Comparison of ENCODE assay signal across 20 cellular contexts in the genomic region with DNA sequence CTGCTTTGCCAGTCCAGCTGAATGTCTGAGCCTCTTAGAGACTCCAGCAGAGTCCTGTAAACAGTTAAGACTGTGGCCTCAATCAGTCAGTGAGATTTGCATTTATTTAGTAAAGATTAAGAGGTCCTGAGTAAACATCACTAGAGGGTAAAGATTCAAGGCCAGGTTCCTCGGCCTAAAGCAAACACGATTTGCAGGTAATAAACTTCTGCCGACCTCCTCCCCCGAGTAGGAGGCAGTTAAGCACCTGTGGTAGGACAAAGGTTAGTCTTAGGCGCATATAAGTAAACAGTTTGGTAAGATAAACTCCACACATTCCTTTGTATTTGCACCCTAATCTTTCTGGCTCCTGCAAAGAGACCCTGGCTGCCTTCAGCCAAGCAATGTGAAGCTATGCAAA.
DNase-seq lines count a peak whose midpoint lies in the region; ATAC-seq, FAIRE-seq and TF ChIP-seq lines count a peak whose summit lies in the region.
"Had no signal": no experiment of that assay in that cellular context is flagged by ENCODE, and none has a peak within 500 bp of the region (broad histone marks: within the 10 kb centered on the region; RNA-seq: fewer than 3 reads in every experiment).

No MANE protein-coding gene starts in this region.

- POLR2A ChIA-PET in HepG2 (lab: Yijun Ruan, JAX) = no interaction called here
- POLR2A ChIA-PET in activated CD4-positive, alpha-beta T cell treated with anti-CD3 and anti-CD28 coated beads, Interleukin-2, amount 10 ng/mL, durations not matched to agents 7 days and 5 days (lab: Charles Lee) = no interaction called here

- no peak overlapping the region for H2AFZ ChIP-seq in HepG2 (ENCODE audit: low read length)
- no peak overlapping the region for H2AFZ ChIP-seq in astrocyte (ENCODE audit: low read depth, low read length)

- no peak for TF ChIP-seq RAD21 in HepG2 (CRISPR knock-in tag; IDR thresholded peaks at IDR 0.05)

- H3K4me2 ChIP-seq in HepG2 (ENCODE audit: low read depth, low read length) (no peak overlapping the region), astrocyte (ENCODE audit: low read length) (no peak overlapping the region)

- no peak for TF ChIP-seq POLR2A in HepG2 (IDR thresholded peaks at IDR 0.05; ENCODE audit: insufficient read depth in 1 of 2, low read depth in 2 of 2, low read length in 2 of 2)
- no peak for TF ChIP-seq POLR2A in right lobe of liver (IDR thresholded peaks at IDR 0.05)
- TF ChIP-seq POLR2A in erythroblast (IDR thresholded peaks at IDR 0.05; ENCODE audit: low read length) = no peak

- no peaks in the 10 kb centered on the region for H3K79me2 ChIP-seq in HepG2 (ENCODE audit: insufficient read depth, low read length)
- no peaks in the 10 kb centered on the region for H3K79me2 ChIP-seq in astrocyte (ENCODE audit: insufficient read depth, low read length)

- intact Hi-C loops in HepG2 (cut with micrococcal nuclease; ENCODE audit: unreplicated experiment) (no loop called here), right lobe of liver (cut with DNase I) (no loop called here)

- in situ Hi-C loops in HepG2 (cut with HindIII; ENCODE audit: extremely low pct_ligation_motif_present, low pct_unique_long_range_greater_than_20kb) = no loop called here
- in situ Hi-C loops in G401 (cut with HindIII; ENCODE audit: low sequenced_read_pairs) = no loop called here

- ATAC-seq in HepG2 (peak; percentile 67), right lobe of liver (no peak)
- ATAC-seq: Right ventricle myocardium inferior had no signal

- H3K36me3 Mint-ChIP-seq in astrocyte (ENCODE audit: low read depth, unreplicated experiment) = no peaks in the 10 kb centered on the region
- H3K36me3 Mint-ChIP-seq in activated CD4-positive, alpha-beta T cell treated with anti-CD3 and anti-CD28 coated beads, Interleukin-2, amount 10 ng/mL, durations not matched to agents 7 days and 5 days (ENCODE audit: low read depth) = no peaks in the 10 kb centered on the region

- no peaks in the 10 kb centered on the region for H3K27me3 ChIP-seq in HepG2 (ENCODE audit: control insufficient read depth in 1 of 2, insufficient read depth in 2 of 2, low read length in 2 of 2)
- no peaks in the 10 kb centered on the region for H3K27me3 ChIP-seq in right lobe of liver
- H3K27me3 ChIP-seq in astrocyte (ENCODE audit: insufficient read depth, low read length) = no peaks in the 10 kb centered on the region

- H3K27me3 Mint-ChIP-seq in astrocyte (ENCODE audit: low read depth, unreplicated experiment) = no peaks in the 10 kb centered on the region
- no peaks in the 10 kb centered on the region for H3K27me3 Mint-ChIP-seq in activated CD4-positive, alpha-beta T cell treated with anti-CD3 and anti-CD28 coated beads, Interleukin-2, amount 10 ng/mL, durations not matched to agents 7 days and 5 days
- H3K27me3 Mint-ChIP-seq: CD4-positive, alpha-beta T cell had no signal

- CTCF ChIA-PET in HepG2 (lab: Yijun Ruan, JAX; ENCODE audit: low intra/inter-chr PET ratio, low total read pairs) = no interaction called here
- CTCF ChIA-PET in activated CD4-positive, alpha-beta T cell treated with anti-CD3 and anti-CD28 coated beads, Interleukin-2, amount 10 ng/mL, durations not matched to agents 7 days and 5 days (lab: Charles Lee) = no interaction called here

- no TSS peak for BruUV-seq in HepG2 (replicated peaks; lab: Mats Ljungman, UMichigan)

- peaks cover 10% of the 10 kb centered on the region; the same call in 1 of the 2 replicates for H3K4me1 ChIP-seq in HepG2 (ENCODE audit: insufficient read depth, low read length)
- H3K4me1 ChIP-seq in right lobe of liver = no peaks in the 10 kb centered on the region
- no peaks in the 10 kb centered on the region for H3K4me1 ChIP-seq in astrocyte (ENCODE audit: insufficient read depth, low read length)

- no peak overlapping the region for H3K27ac ChIP-seq in HepG2 (ENCODE audit: extremely low read length, insufficient read depth, low read length)
- H3K27ac ChIP-seq in right lobe of liver = no peak overlapping the region
- no peak overlapping the region for H3K27ac ChIP-seq in astrocyte (ENCODE audit: low read depth, low read length)

- peaks cover 2% of the 10 kb centered on the region for H3K9me3 Mint-ChIP-seq in astrocyte (ENCODE audit: unreplicated experiment)
- H3K9me3 Mint-ChIP-seq in activated CD4-positive, alpha-beta T cell treated with anti-CD3 and anti-CD28 coated beads, Interleukin-2, amount 10 ng/mL, durations not matched to agents 7 days and 5 days = peaks cover 5% of the 10 kb centered on the region

- DNase-seq in HepG2 (ENCODE audit: low spot score) = peak; percentile 27
- DNase-seq in right lobe of liver = no peak
- DNase-seq in astrocyte (ENCODE audit: low read depth) = no peak
- peak; percentile 23 for DNase-seq in iPS-NIHi7 (ENCODE audit: extremely low spot score)
- DNase-seq in erythroblast (lab: John Stamatoyannopoulos, UW) = no peak
- DNase-seq in G401 (ENCODE audit: low spot score) = no peak
- DNase-seq in activated CD4-positive, alpha-beta T cell treated with anti-CD3 and anti-CD28 coated beads, Interleukin-2, amount 10 ng/mL, durations not matched to agents 7 days and 5 days = no peak
- DNase-seq in NCI-H128 (lab: John Stamatoyannopoulos, UW; ENCODE audit: unreplicated experiment) = no peak
- DNase-seq: CD4-positive, alpha-beta T cell; GOT3; IMR-90; NCI-H1436 treated with DMSO at 0.1 percent for 48 hours; NCI-H2029; NCI-H2171; NCI-H69; NK-92 treated with Interleukin-12 subunit alpha and Interleukin-12 subunit beta, amount 100 ng/mL, for 24 hours; SW 1271 had no signal

- TF ChIP-seq CTCF in HepG2 (CRISPR knock-in tag; IDR thresholded peaks at IDR 0.05) (no peak), right lobe of liver (IDR thresholded peaks at IDR 0.05) (no peak), astrocyte (IDR thresholded peaks at IDR 0.05; ENCODE audit: insufficient read depth, low read depth, low read length) (no peak)

- H3K4me1 Mint-ChIP-seq in astrocyte (ENCODE audit: low read depth, unreplicated experiment) = no peaks in the 10 kb centered on the region
- H3K4me1 Mint-ChIP-seq in activated CD4-positive, alpha-beta T cell treated with anti-CD3 and anti-CD28 coated beads, Interleukin-2, amount 10 ng/mL, durations not matched to agents 7 days and 5 days = no peaks in the 10 kb centered on the region

- TF ChIP-seq EP300 in HepG2 (IDR thresholded peaks at IDR 0.05; ENCODE audit: low read depth in 2 of 2, low read length in 2 of 2) (no peak; a peak in 1 of 4 replicates), HepG2 (CRISPR knock-in tag; IDR thresholded peaks at IDR 0.05; ENCODE audit: borderline replicate concordance) (no peak)

- H3K27ac Mint-ChIP-seq in astrocyte (ENCODE audit: unreplicated experiment) = no peak overlapping the region
- no peak overlapping the region for H3K27ac Mint-ChIP-seq in activated CD4-positive, alpha-beta T cell treated with anti-CD3 and anti-CD28 coated beads, Interleukin-2, amount 10 ng/mL, durations not matched to agents 7 days and 5 days
- H3K27ac Mint-ChIP-seq: CD4-positive, alpha-beta T cell had no signal

- H3K4me3 ChIP-seq in HepG2 (replicated peaks in 1 of 3; ENCODE audit: insufficient read depth in 1 of 3, low read depth in 2 of 3, low read length in 3 of 3) (no peak overlapping the region), right lobe of liver (no peak overlapping the region), astrocyte (ENCODE audit: insufficient read depth, low read depth, low read length) (no peak overlapping the region)

- H4K20me1 ChIP-seq in HepG2 (ENCODE audit: insufficient read depth, low read length) = no peaks in the 10 kb centered on the region
- no peaks in the 10 kb centered on the region for H4K20me1 ChIP-seq in astrocyte (ENCODE audit: insufficient read depth, low read length)

- H3K4me3 Mint-ChIP-seq in astrocyte (ENCODE audit: unreplicated experiment) = no peak overlapping the region
- H3K4me3 Mint-ChIP-seq in activated CD4-positive, alpha-beta T cell treated with anti-CD3 and anti-CD28 coated beads, Interleukin-2, amount 10 ng/mL, durations not matched to agents 7 days and 5 days = no peak overlapping the region
- H3K4me3 Mint-ChIP-seq: CD4-positive, alpha-beta T cell had no signal

- 0% methylated on average over 3 of the region's 5 CpGs for WGBS in HepG2 (ENCODE audit: low lambda C conversion rate)
- WGBS in right lobe of liver (ENCODE audit: insufficient coverage, low coverage, low lambda C conversion rate, missing lambda C conversion rate) = 23% methylated on average over 2 of the region's 5 CpGs

- FAIRE-seq in HepG2 (lab: Jason Lieb, UNC) (peak; percentile 34), astrocyte (lab: Jason Lieb, UNC) (peak; percentile 39)
- FAIRE-seq: A204.1, RCC 7860 had no signal

- H3K9me3 ChIP-seq in HepG2 (ENCODE audit: low read length) (no peaks in the 10 kb centered on the region), right lobe of liver (no peaks in the 10 kb centered on the region), astrocyte (ENCODE audit: insufficient read depth, low read depth, low read length) (no peaks in the 10 kb centered on the region)

- no peaks in the 10 kb centered on the region for H3K36me3 ChIP-seq in HepG2 (replicated peaks in 1 of 2; ENCODE audit: control insufficient read depth in 1 of 2, insufficient read depth in 2 of 2, low read length in 2 of 2)
- H3K36me3 ChIP-seq in right lobe of liver = no peaks in the 10 kb centered on the region
- no peaks in the 10 kb centered on the region for H3K36me3 ChIP-seq in astrocyte (ENCODE audit: insufficient read depth, low read length)

- no peak overlapping the region for H3K9ac ChIP-seq in HepG2 (ENCODE audit: insufficient read depth, low read depth, low read length)
- no peak overlapping the region for H3K9ac ChIP-seq in astrocyte (ENCODE audit: low read length)

TF ChIP-seq in HepG2, 621 proteins besides CTCF, POLR2A, EP300 and RAD21 (continues in another document):
- peak; percentile 60 for TF ChIP-seq RARA (CRISPR knock-in tag; IDR thresholded peaks at IDR 0.05)
- no peak for TF ChIP-seq ETV5 (CRISPR knock-in tag; IDR thresholded peaks at IDR 0.05; ENCODE audit: borderline replicate concordance)
- no peak for TF ChIP-seq FOXK2 (IDR thresholded peaks at IDR 0.05)
- TF ChIP-seq TBP (CRISPR knock-in tag; IDR thresholded peaks at IDR 0.05) = no peak
- no peak for TF ChIP-seq PHF5A (CRISPR knock-in tag; IDR thresholded peaks at IDR 0.05; ENCODE audit: low read depth, unreplicated experiment)
- 0 out of 2 replicates have a peak, but pooled peaks have one; percentile 25 for TF ChIP-seq BCL6 (CRISPR knock-in tag; IDR thresholded peaks at IDR 0.05)
- TF ChIP-seq LCORL (IDR thresholded peaks at IDR 0.05) = no peak
- TF ChIP-seq LCORL (CRISPR knock-in tag; IDR thresholded peaks at IDR 0.05) = no peak
- TF ChIP-seq NFE2L2 (IDR thresholded peaks at IDR 0.05; ENCODE audit: low read length) = no peak

Comparison
In these comparisons a context has a peak if more than half of its experiments do, and no peak if none do; other contexts are left out.
1. DNase-seq: peak in HepG2 (single experiment) and iPS-NIHi7 (single experiment); none in right lobe of liver (0 of 3), astrocyte (single experiment), erythroblast (0 of 2), G401 (single experiment), activated CD4-positive, alpha-beta T cell treated with anti-CD3 and anti-CD28 coated beads, Interleukin-2, amount 10 ng/mL, durations not matched to agents 7 days and 5 days (single experiment) and NCI-H128 (single experiment).